Comparison of ENCODE assay signal across 1 cellular context in genomic region chr12:121805171-121805687, GRCh38.
A peak's percentile ranks its signal among the peaks of the same experiment; 100 is the strongest.
TF ChIP-seq lines count a peak whose summit lies in the region.

No MANE protein-coding gene starts in this region.

TF ChIP-seq in K562, 482 proteins besides CTCF, POLR2A, EP300 and RAD21:
- no peak for TF ChIP-seq JUN (IDR thresholded peaks at IDR 0.05; ENCODE audit: borderline replicate concordance, low read depth, low read length)
- no peak for TF ChIP-seq JUN (CRISPR knock-in tag; IDR thresholded peaks at IDR 0.05; ENCODE audit: borderline replicate concordance)
- TF ChIP-seq RBBP5 (IDR thresholded peaks at IDR 0.05; ENCODE audit: borderline replicate concordance, insufficient read depth, low read length, poor library complexity, severe bottlenecking): peak; percentile 21
- no peak for TF ChIP-seq NELFE (IDR thresholded peaks at IDR 0.05; ENCODE audit: insufficient read depth, insufficient read length)
- TF ChIP-seq RNF2 (IDR thresholded peaks at IDR 0.05): no peak
- no peak for TF ChIP-seq POU5F1 (IDR thresholded peaks at IDR 0.05; ENCODE audit: borderline replicate concordance, low read depth, low read length, partially characterized antibody)
- no peak for TF ChIP-seq IFI16 (CRISPR knock-in tag; IDR thresholded peaks at IDR 0.05)
- peak in 1 of 2 experiments; percentile 38; a peak in 1 of 4 replicates for TF ChIP-seq KDM1A (IDR thresholded peaks at IDR 0.05)
- TF ChIP-seq CHD1 (IDR thresholded peaks at IDR 0.05; ENCODE audit: low read length): peak; percentile 22
- no peak for TF ChIP-seq GABPB1 (CRISPR knock-in tag; IDR thresholded peaks at IDR 0.05)
- no peak for TF ChIP-seq ZNF511 (CRISPR knock-in tag; IDR thresholded peaks at IDR 0.05)
- peak; percentile 39 to 45; a peak in 1 of 4 replicates for TF ChIP-seq UBTF (IDR thresholded peaks at IDR 0.05; ENCODE audit: borderline replicate concordance in 1 of 2, low read depth in 2 of 2, low read length in 2 of 2)
- TF ChIP-seq TEAD2 (tag; IDR thresholded peaks at IDR 0.05): no peak
